15 cellular contexts compared by ENCODE assay signal in the genomic region with DNA sequence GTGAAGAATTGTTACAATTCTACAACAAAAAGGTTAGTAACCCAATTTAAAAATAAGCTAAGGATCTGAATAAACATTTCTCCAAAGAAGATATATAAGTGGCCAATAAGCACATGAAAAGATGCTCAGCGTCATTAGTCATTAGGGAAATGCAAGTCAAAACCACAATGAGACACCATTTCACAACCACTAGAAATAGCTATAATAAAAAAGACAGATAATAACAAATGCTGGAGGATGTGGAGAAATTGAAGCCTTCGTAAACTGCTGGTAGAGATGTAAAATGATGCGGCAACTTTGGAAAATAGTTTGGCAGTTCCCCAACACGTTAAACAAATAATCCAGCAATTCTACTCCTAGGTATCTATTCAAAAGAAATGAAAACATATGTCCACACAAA.
"Had no signal": no experiment of that assay in that cellular context is flagged by ENCODE, and none has a peak within 500 bp of the region (broad histone marks: within the 10 kb centered on the region; RNA-seq: fewer than 3 reads in every experiment).

No MANE protein-coding gene starts in this region.

- H3K9me3 ChIP-seq: esophagus muscularis mucosa, lower lobe of right lung, thoracic aorta had no signal

- H3K4me3 ChIP-seq: dorsolateral prefrontal cortex, esophagus muscularis mucosa, lower lobe of right lung, skin epidermis, thoracic aorta had no signal

- H3K4me1 ChIP-seq: esophagus muscularis mucosa, lower lobe of right lung had no signal

- H3K36me3 ChIP-seq: esophagus muscularis mucosa, lower lobe of right lung, thoracic aorta had no signal

- DNase-seq: activated CD4-positive, alpha-beta memory T cell treated with anti-CD3 and anti-CD28 coated beads, Interleukin-2, amount 10 ng/mL, durations not matched to agents 7 days and 5 days; activated gamma-delta T cell; activated T-cell treated with anti-CD3 and anti-CD28 coated beads, Interleukin-2, amount 50 U/mL, for 48 hours; dorsolateral prefrontal cortex; foreskin fibroblast; glutamatergic neuron; left cardiac atrium; lower lobe of right lung; naive B cell; stimulated activated CD4-positive, alpha-beta T cell treated with anti-CD3 and anti-CD28 coated beads, Interleukin-4, amount 100 ng/mL, for 4 hours; stimulated activated naive CD8-positive, alpha-beta T cell treated with anti-CD3 and anti-CD28 coated beads, Interleukin-15, amount 100 ng/mL, for 72 hours had no signal

- H3K27ac ChIP-seq: dorsolateral prefrontal cortex, esophagus muscularis mucosa, lower lobe of right lung, skin epidermis, thoracic aorta, VCaP had no signal

- H3K27me3 ChIP-seq: dorsolateral prefrontal cortex, esophagus muscularis mucosa had no signal
